ENCODE assay signal across 28 cellular contexts in genomic region chr11:7931168-7931567, GRCh38. TPM values are rescaled to one million over a fixed set of nuclear protein-coding genes. Genes with fewer than 3 reads are reported as not detected.
A peak's percentile ranks its signal among the peaks of the same experiment; 100 is the strongest.
DNase-seq lines count a peak whose midpoint lies in the region; ATAC-seq, FAIRE-seq and TF ChIP-seq lines count a peak whose summit lies in the region.
"Had no signal": no experiment of that assay in that cellular context is flagged by ENCODE, and none has a peak within 500 bp of the region (broad histone marks: within the 10 kb centered on the region; RNA-seq: fewer than 3 reads in every experiment).

Gene OR10A6, minus strand, starts transcription at chr11:7931268. Its CDS starts 2,606 bp downstream, at chr11:7928662.

- H3K4me1 ChIP-seq in H1 (replicated peaks in 1 of 4; ENCODE audit: control insufficient read depth in 3 of 4, insufficient read depth in 4 of 4, low read length in 3 of 4) (no peaks in the 10 kb centered on the region), trophoblast cell (ENCODE audit: control insufficient read depth in 1 of 2, insufficient read depth in 2 of 2, low read length in 2 of 2) (no peaks in the 10 kb centered on the region)
- H3K4me1 ChIP-seq: BE2C, BLaER1 had no signal

- no peak within 1 kb of the TSS; the same call in 1 of the 2 replicates for H2AFZ ChIP-seq in H1 (ENCODE audit: low read length)
- H2AFZ ChIP-seq in trophoblast cell (ENCODE audit: insufficient read depth, low read length, poor library complexity), result no peak within 1 kb of the TSS

- H2BK5ac ChIP-seq in H1 (ENCODE audit: low read depth, low read length), result no peak within 1 kb of the TSS
- no peak within 1 kb of the TSS for H2BK5ac ChIP-seq in trophoblast cell (ENCODE audit: low read depth, low read length, poor library complexity)

- no peak for TF ChIP-seq POLR2A in H54 (IDR thresholded peaks at IDR 0.05; ENCODE audit: low read depth, low read length)
- no peak for TF ChIP-seq POLR2A in H1 (IDR thresholded peaks at IDR 0.05; ENCODE audit: control extremely low read depth in 1 of 2, low read depth in 2 of 2, low read length in 2 of 2)

- no peaks in the 10 kb centered on the region for H3K79me2 ChIP-seq in H1 (ENCODE audit: control insufficient read depth in 1 of 2, insufficient read depth in 2 of 2, low read length in 2 of 2)
- no peaks in the 10 kb centered on the region for H3K79me2 ChIP-seq in trophoblast cell (ENCODE audit: control insufficient read depth, insufficient read depth, low read length, poor library complexity)

- no peak within 1 kb of the TSS for H4K91ac ChIP-seq in H1 (replicated peaks; ENCODE audit: insufficient read length, low read length)
- H4K91ac ChIP-seq in trophoblast cell (ENCODE audit: low read depth, low read length), result no peak within 1 kb of the TSS

- 86% methylated on average over 4 of the region's 4 CpGs; no CpG with 5 or more reads in 1 of the 2 experiments for WGBS in H1 (ENCODE audit: extremely low coverage in 1 of 2, insufficient coverage in 1 of 2, insufficient read length in 1 of 2, insufficient replicate concordance in 2 of 2, low coverage in 1 of 2, low lambda C conversion rate in 2 of 2, missing lambda C conversion rate in 1 of 2), 2 experiments
- WGBS in trophoblast cell (ENCODE audit: extremely low coverage, insufficient coverage, insufficient read length), result no CpG with 5 or more reads among the region's 4 CpGs

- H3K23me2 ChIP-seq in H1 (ENCODE audit: low read depth, low read length), result no peaks in the 10 kb centered on the region

- H3K4ac ChIP-seq in H1 (replicated peaks; ENCODE audit: insufficient read length, low read depth, low read length) (no peak within 1 kb of the TSS), trophoblast cell (ENCODE audit: low read depth, low read length) (no peak within 1 kb of the TSS)

- H4K20me1 ChIP-seq in H1 (replicated peaks in 1 of 2; ENCODE audit: control insufficient read depth in 1 of 2, insufficient read depth in 2 of 2, low read length in 2 of 2), result no peaks in the 10 kb centered on the region
- H4K20me1 ChIP-seq: BLaER1 had no signal

- TF ChIP-seq EP300 in H1 (IDR thresholded peaks at IDR 0.05; ENCODE audit: borderline replicate concordance in 1 of 2, low read depth in 2 of 2, low read length in 2 of 2), result no peak

- no peaks in the 10 kb centered on the region for H3K27me3 ChIP-seq in H1 (replicated peaks in 1 of 4; ENCODE audit: control insufficient read depth in 3 of 4, extremely low read depth in 1 of 4, insufficient read depth in 3 of 4, low read length in 3 of 4)
- no peaks in the 10 kb centered on the region for H3K27me3 ChIP-seq in trophoblast cell (ENCODE audit: insufficient read depth, low read length)
- H3K27me3 ChIP-seq: BE2C, BLaER1 had no signal

- H4K8ac ChIP-seq in H1 (ENCODE audit: extremely low read depth, insufficient read depth, low read length), result no peak within 1 kb of the TSS
- H4K8ac ChIP-seq in trophoblast cell (ENCODE audit: low read depth, low read length), result no peak within 1 kb of the TSS

- H3K4me2 ChIP-seq in H1 (ENCODE audit: insufficient read depth in 1 of 2, low read depth in 2 of 2, low read length in 2 of 2) (no peak within 1 kb of the TSS), trophoblast cell (ENCODE audit: low read length) (no peak within 1 kb of the TSS)
- H3K4me2 ChIP-seq: BLaER1 had no signal

- H2BK15ac ChIP-seq in H1 (ENCODE audit: low read length), result no peak within 1 kb of the TSS

- H3K9me3 ChIP-seq in H1 (ENCODE audit: insufficient read depth in 2 of 2, low read depth in 1 of 2, low read length in 1 of 2) (no peaks in the 10 kb centered on the region), trophoblast cell (ENCODE audit: insufficient read depth, low read depth, low read length) (peaks cover 1% of the 10 kb centered on the region)
- H3K9me3 ChIP-seq: BE2C had no signal

- H2BK120ac ChIP-seq in H1 (replicated peaks; ENCODE audit: low read depth, low read length), result no peak within 1 kb of the TSS
- no peak within 1 kb of the TSS for H2BK120ac ChIP-seq in trophoblast cell (ENCODE audit: insufficient read depth, low read length, poor library complexity)

- H4K12ac ChIP-seq in trophoblast cell (ENCODE audit: low read depth, low read length), result no peak within 1 kb of the TSS

- ATAC-seq in GM21390 (IDR thresholded peaks at IDR 0.05; ENCODE audit: unreplicated experiment), result no peak

- H3K56ac ChIP-seq in H1 (replicated peaks; ENCODE audit: insufficient read length, low read depth, low read length), result no peak within 1 kb of the TSS

- H2AK5ac ChIP-seq in H1 (ENCODE audit: low read depth, low read length) (no peak within 1 kb of the TSS), trophoblast cell (ENCODE audit: low read length) (no peak within 1 kb of the TSS)

- H3K23ac ChIP-seq in H1 (ENCODE audit: insufficient read length), result no peak within 1 kb of the TSS
- H3K23ac ChIP-seq in trophoblast cell (ENCODE audit: low read length), result peak within 1 kb of the TSS; percentile 98

- H3K36me3 ChIP-seq in H1 (ENCODE audit: control insufficient read depth in 2 of 4, insufficient read depth in 4 of 4, low read length in 3 of 4), result no peaks in the 10 kb centered on the region
- no peaks in the 10 kb centered on the region for H3K36me3 ChIP-seq in trophoblast cell (ENCODE audit: control insufficient read depth in 1 of 2, insufficient read depth in 2 of 2, low read length in 2 of 2)
- H3K36me3 ChIP-seq: BE2C, BLaER1 had no signal

- H3K9ac ChIP-seq in H1 (replicated peaks in 1 of 4; ENCODE audit: extremely low read depth in 1 of 4, low read depth in 3 of 4, low read length in 3 of 4), result 0 out of 7 replicates have a peak within 1 kb of the TSS, but pooled peaks of 1 of the 4 experiments have one; percentile 30
- H3K9ac ChIP-seq in trophoblast cell (ENCODE audit: low read length), result no peak within 1 kb of the TSS
- H3K9ac ChIP-seq: BLaER1 had no signal

- DNase-seq in H54 (ENCODE audit: insufficient read length, low spot score) (no peak), H1 (ENCODE audit: low read depth in 1 of 2, low spot score in 2 of 2) (no peak), trophoblast cell (no peak), GM10266 (ENCODE audit: extremely low spot score) (no peak)
- DNase-seq: 8988T; ACHN; BE2C; C1 segment of cervical spinal cord; CD4-positive, alpha-beta memory T cell; CD4-positive, CD25-positive, alpha-beta regulatory T cell; CD8-positive, alpha-beta memory T cell; COR-L47; DMS 273 treated with DMSO at 0.1 percent for 48 hours; DMS153; DMS53; DMS79; DND-41; EL; GDM1 had no signal

- H3K4me3 ChIP-seq in H1 (ENCODE audit: extremely low read depth in 1 of 4, insufficient read depth in 2 of 4, low read depth in 3 of 4, low read length in 4 of 4), result no peak within 1 kb of the TSS
- no peak within 1 kb of the TSS for H3K4me3 ChIP-seq in trophoblast cell (ENCODE audit: low read depth, low read length)
- H3K4me3 ChIP-seq: BLaER1 had no signal

- CTCF ChIA-PET in H1 (lab: Charles Lee; ENCODE audit: partially characterized antibody), result no interaction called here

- TF ChIP-seq RAD21 in H1 (IDR thresholded peaks at IDR 0.05 in 1 of 2, conservative IDR thresholded peaks at IDR 0.05 in 1 of 2; ENCODE audit: low read depth in 2 of 2, low read length in 2 of 2), result no peak

- TF ChIP-seq CTCF in H1 (IDR thresholded peaks at IDR 0.05; ENCODE audit: control extremely low read depth in 1 of 3, insufficient read depth in 1 of 3, low read depth in 1 of 3, low read length in 3 of 3), result no peak
- no peak for TF ChIP-seq CTCF in GM10266 (IDR thresholded peaks at IDR 0.05; ENCODE audit: control insufficient read depth, insufficient read depth, low read depth, missing control alignments)

- H2BK12ac ChIP-seq in H1 (ENCODE audit: low read depth, low read length), result peak within 1 kb of the TSS; percentile 75; the same call in 1 of the 2 replicates
- no peak within 1 kb of the TSS for H2BK12ac ChIP-seq in trophoblast cell (ENCODE audit: low read length)

- no peak within 1 kb of the TSS for H4K5ac ChIP-seq in H1 (ENCODE audit: insufficient read length, low read depth, low read length)

- H3K27ac ChIP-seq in H1 (ENCODE audit: low read depth, low read length), result no peak within 1 kb of the TSS
- no peak within 1 kb of the TSS for H3K27ac ChIP-seq in trophoblast cell (ENCODE audit: low read depth, low read length)
- H3K27ac ChIP-seq: BLaER1 had no signal

- H2BK20ac ChIP-seq in H1 (ENCODE audit: low read length), result peak within 1 kb of the TSS; percentile 34; the same call in 1 of the 2 replicates

- peak; percentile 48 for FAIRE-seq in H54 (lab: Jason Lieb, UNC)
- FAIRE-seq in H1 (lab: Jason Lieb, UNC), result no peak
- FAIRE-seq: A204.1, GM12891, GM19239 had no signal

- H3K79me1 ChIP-seq in H1 (ENCODE audit: low read depth, low read length), result no peaks in the 10 kb centered on the region
- no peaks in the 10 kb centered on the region for H3K79me1 ChIP-seq in trophoblast cell (ENCODE audit: low read length)

- no peak within 1 kb of the TSS for H3K14ac ChIP-seq in H1 (ENCODE audit: insufficient read length)
- H3K14ac ChIP-seq in trophoblast cell (ENCODE audit: low read length), result no peak within 1 kb of the TSS

- POLR2A ChIA-PET in H1 (lab: Charles Lee; ENCODE audit: partially characterized antibody), result no interaction called here

- H3K18ac ChIP-seq in H1 (ENCODE audit: extremely low read depth, low read length), result no peak within 1 kb of the TSS
- no peak within 1 kb of the TSS for H3K18ac ChIP-seq in trophoblast cell (ENCODE audit: low read length)

TF ChIP-seq in H1, 55 proteins besides CTCF, POLR2A, EP300 and RAD21 (continues in another document):
- no peak for TF ChIP-seq ATF3 (IDR thresholded peaks at IDR 0.05; ENCODE audit: insufficient read depth, low read depth, low read length)
- TF ChIP-seq MAFK (IDR thresholded peaks at IDR 0.05; ENCODE audit: low read depth, low read length), result no peak
- TF ChIP-seq KDM4A (IDR thresholded peaks at IDR 0.05; ENCODE audit: low read depth, low read length, severe bottlenecking), result no peak
- TF ChIP-seq PHF8 (conservative IDR thresholded peaks at IDR 0.05; ENCODE audit: low read depth, low read length), result no peak
- TF ChIP-seq KDM1A (IDR thresholded peaks at IDR 0.05; ENCODE audit: borderline replicate concordance, low read length), result no peak
- no peak for TF ChIP-seq POLR2AphosphoS5 (IDR thresholded peaks at IDR 0.05; ENCODE audit: low read depth, low read length)
- no peak for TF ChIP-seq SP2 (IDR thresholded peaks at IDR 0.05; ENCODE audit: low read length)

RNA-seq across cellular contexts. Expression of gene OR10A6, which starts in this region (rescaled TPM):
- total RNA-seq in H1 (2021; fragmentation: NEBNext Ultra II Directional; extraction: Animal tissue kit (Norgen Biotek cat#: 25700)), result not detected in 2 replicates
- not detected in 2 replicates for polyA plus RNA-seq in H1 (2011; rRNA removed)
- polyA plus RNA-seq in H1 (2011; cell fraction: cytosol; rRNA removed), result not detected
- polyA plus RNA-seq in H1 (2011; cell fraction: nucleus; rRNA removed), result not detected
- polyA plus RNA-seq in H1 (2012, experiment 1 of 2), result not detected in 4 replicates
- not detected for polyA plus RNA-seq in H1 (2012, experiment 2 of 2)
- polyA plus RNA-seq in H1 (2013, experiment 1 of 2), result not detected
- not detected for polyA plus RNA-seq in H1 (2013, experiment 2 of 2)
- polyA minus RNA-seq in H1 (2011; rRNA and poly(A)+ RNA removed), result 0.41 TPM in 1 of 2 replicates, not detected in the other
- not detected for polyA minus RNA-seq in H1 (2011; cell fraction: cytosol; rRNA and poly(A)+ RNA removed)
- polyA minus RNA-seq in H1 (2011; cell fraction: nucleus; rRNA and poly(A)+ RNA removed), result not detected
- polyA plus RNA-seq in trophoblast cell (2013), result not detected in 2 replicates
- total RNA-seq: A673; CD4-positive, alpha-beta memory T cell; CD4-positive, CD25-positive, alpha-beta regulatory T cell; CD8-positive, alpha-beta memory T cell; Daoy; G401 had no signal
- polyA plus RNA-seq: CD14-positive monocyte; CD4-positive, alpha-beta memory T cell; CD4-positive, CD25-positive, alpha-beta regulatory T cell; CD8-positive, alpha-beta memory T cell had no signal
